In the genomic region with DNA sequence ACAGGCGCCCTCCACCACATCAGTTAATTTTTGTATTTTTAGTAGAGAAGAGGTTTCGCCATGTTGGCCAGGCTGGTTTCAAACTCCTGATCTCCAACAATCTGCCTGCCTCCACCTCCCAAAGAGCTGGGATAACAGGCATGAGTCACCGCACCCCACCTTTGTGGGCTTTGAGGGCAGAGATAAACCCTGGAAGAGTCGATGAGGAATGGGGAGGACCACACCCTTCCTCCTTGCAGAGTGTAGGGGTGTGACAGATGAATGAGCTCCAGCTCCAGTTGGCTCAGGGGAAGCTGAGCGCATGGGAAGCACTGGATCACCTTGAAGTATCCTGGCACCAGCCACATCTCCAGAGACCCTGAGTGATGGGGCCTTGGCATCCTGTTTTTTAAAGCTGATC, we compare ENCODE assay signal across 8 cellular contexts. TPM values are rescaled to one million over a fixed set of nuclear protein-coding genes. Genes with fewer than 3 reads are reported as not detected.
"Had no signal": no experiment of that assay in that cellular context is flagged by ENCODE, and none has a peak within 500 bp of the region (broad histone marks: within the 10 kb centered on the region; RNA-seq: fewer than 3 reads in every experiment).

No MANE protein-coding gene starts in this region.

RNA-seq across cellular contexts. Expression of a gene that starts 32.3 kb away (rescaled TPM):
- total RNA-seq: HepG2, HT1080, IMR-90, M059J, Peyer's patch, Right ventricle myocardium superior, RPMI7951, SJSA1 had no signal
- polyA plus RNA-seq: HepG2, IMR-90 had no signal

RNA-seq across cellular contexts. Expression of a gene that starts 35.3 kb away (rescaled TPM):
- total RNA-seq: HT1080, IMR-90 had no signal
- polyA plus RNA-seq: HepG2, IMR-90 had no signal
